In the genomic region with DNA sequence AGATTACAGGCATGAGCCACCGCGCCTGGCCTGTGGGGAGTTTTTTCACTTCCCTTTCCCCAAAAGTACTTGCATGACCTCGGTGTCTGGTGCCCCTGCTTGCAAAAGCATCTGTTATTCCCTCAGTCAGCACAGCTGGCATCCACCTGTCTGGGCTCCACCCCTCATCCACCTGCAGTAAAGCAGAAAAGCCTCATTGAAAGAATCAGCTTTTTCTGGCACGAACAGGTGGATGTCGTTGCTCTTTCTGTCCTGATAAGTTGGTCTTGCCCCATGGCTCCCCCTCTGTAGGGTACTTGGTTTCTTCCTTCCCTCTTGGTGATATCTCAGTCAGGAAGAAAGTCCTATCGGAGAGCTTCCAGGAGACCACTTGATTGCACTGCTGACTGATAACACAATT, we compare ENCODE assay signal across 1 cellular context.
TF ChIP-seq lines count a peak whose summit lies in the region.

No MANE protein-coding gene starts in this region.

TF ChIP-seq in K562, 482 proteins besides CTCF, POLR2A, EP300 and RAD21:
- TF ChIP-seq, protein P1, sequence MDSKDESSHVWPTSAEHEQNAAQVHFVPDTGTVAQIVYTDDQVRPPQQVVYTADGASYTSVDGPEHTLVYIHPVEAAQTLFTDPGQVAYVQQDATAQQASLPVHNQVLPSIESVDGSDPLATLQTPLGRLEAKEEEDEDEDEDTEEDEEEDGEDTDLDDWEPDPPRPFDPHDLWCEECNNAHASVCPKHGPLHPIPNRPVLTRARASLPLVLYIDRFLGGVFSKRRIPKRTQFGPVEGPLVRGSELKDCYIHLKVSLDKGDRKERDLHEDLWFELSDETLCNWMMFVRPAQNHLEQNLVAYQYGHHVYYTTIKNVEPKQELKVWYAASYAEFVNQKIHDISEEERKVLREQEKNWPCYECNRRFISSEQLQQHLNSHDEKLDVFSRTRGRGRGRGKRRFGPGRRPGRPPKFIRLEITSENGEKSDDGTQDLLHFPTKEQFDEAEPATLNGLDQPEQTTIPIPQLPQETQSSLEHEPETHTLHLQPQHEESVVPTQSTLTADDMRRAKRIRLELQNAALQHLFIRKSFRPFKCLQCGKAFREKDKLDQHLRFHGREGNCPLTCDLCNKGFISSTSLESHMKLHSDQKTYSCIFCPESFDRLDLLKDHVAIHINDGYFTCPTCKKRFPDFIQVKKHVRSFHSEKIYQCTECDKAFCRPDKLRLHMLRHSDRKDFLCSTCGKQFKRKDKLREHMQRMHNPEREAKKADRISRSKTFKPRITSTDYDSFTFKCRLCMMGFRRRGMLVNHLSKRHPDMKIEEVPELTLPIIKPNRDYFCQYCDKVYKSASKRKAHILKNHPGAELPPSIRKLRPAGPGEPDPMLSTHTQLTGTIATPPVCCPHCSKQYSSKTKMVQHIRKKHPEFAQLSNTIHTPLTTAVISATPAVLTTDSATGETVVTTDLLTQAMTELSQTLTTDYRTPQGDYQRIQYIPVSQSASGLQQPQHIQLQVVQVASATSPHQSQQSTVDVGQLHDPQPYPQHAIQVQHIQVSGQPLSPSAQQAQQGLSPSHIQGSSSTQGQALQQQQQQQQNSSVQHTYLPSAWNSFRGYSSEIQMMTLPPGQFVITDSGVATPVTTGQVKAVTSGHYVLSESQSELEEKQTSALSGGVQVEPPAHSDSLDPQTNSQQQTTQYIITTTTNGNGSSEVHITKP (IDR thresholded peaks at IDR 0.05; ENCODE audit: partially characterized antibody) = peak; percentile 97
- TF ChIP-seq NONO (IDR thresholded peaks at IDR 0.05; ENCODE audit: low read depth in 2 of 2, low read length in 1 of 2) = peak in 1 of 2 experiments; percentile 61; a peak in 1 of 4 replicates
- TF ChIP-seq RBBP5 (IDR thresholded peaks at IDR 0.05; ENCODE audit: borderline replicate concordance, insufficient read depth, low read length, poor library complexity, severe bottlenecking) = no peak
- TF ChIP-seq, protein P2, sequence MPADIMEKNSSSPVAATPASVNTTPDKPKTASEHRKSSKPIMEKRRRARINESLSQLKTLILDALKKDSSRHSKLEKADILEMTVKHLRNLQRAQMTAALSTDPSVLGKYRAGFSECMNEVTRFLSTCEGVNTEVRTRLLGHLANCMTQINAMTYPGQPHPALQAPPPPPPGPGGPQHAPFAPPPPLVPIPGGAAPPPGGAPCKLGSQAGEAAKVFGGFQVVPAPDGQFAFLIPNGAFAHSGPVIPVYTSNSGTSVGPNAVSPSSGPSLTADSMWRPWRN (IDR thresholded peaks at IDR 0.05; ENCODE audit: low read depth) = no peak
- TF ChIP-seq, protein P3, sequence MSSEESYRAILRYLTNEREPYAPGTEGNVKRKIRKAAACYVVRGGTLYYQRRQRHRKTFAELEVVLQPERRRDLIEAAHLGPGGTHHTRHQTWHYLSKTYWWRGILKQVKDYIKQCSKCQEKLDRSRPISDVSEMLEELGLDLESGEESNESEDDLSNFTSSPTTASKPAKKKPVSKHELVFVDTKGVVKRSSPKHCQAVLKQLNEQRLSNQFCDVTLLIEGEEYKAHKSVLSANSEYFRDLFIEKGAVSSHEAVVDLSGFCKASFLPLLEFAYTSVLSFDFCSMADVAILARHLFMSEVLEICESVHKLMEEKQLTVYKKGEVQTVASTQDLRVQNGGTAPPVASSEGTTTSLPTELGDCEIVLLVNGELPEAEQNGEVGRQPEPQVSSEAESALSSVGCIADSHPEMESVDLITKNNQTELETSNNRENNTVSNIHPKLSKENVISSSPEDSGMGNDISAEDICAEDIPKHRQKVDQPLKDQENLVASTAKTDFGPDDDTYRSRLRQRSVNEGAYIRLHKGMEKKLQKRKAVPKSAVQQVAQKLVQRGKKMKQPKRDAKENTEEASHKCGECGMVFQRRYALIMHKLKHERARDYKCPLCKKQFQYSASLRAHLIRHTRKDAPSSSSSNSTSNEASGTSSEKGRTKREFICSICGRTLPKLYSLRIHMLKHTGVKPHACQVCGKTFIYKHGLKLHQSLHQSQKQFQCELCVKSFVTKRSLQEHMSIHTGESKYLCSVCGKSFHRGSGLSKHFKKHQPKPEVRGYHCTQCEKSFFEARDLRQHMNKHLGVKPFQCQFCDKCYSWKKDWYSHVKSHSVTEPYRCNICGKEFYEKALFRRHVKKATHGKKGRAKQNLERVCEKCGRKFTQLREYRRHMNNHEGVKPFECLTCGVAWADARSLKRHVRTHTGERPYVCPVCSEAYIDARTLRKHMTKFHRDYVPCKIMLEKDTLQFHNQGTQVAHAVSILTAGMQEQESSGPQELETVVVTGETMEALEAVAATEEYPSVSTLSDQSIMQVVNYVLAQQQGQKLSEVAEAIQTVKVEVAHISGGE (CRISPR knock-in tag; IDR thresholded peaks at IDR 0.05) = no peak
- TF ChIP-seq NFYB (IDR thresholded peaks at IDR 0.05; ENCODE audit: extremely low read depth, insufficient read length) = no peak
- no peak for TF ChIP-seq HMG20B (CRISPR knock-in tag; IDR thresholded peaks at IDR 0.05)
- TF ChIP-seq, protein P4, sequence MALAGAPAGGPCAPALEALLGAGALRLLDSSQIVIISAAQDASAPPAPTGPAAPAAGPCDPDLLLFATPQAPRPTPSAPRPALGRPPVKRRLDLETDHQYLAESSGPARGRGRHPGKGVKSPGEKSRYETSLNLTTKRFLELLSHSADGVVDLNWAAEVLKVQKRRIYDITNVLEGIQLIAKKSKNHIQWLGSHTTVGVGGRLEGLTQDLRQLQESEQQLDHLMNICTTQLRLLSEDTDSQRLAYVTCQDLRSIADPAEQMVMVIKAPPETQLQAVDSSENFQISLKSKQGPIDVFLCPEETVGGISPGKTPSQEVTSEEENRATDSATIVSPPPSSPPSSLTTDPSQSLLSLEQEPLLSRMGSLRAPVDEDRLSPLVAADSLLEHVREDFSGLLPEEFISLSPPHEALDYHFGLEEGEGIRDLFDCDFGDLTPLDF (CRISPR knock-in tag; IDR thresholded peaks at IDR 0.05) = no peak
- peak; percentile 95 for TF ChIP-seq ATF7 (IDR thresholded peaks at IDR 0.05)
- TF ChIP-seq HSF4 (CRISPR knock-in tag; IDR thresholded peaks at IDR 0.05; ENCODE audit: borderline replicate concordance) = no peak
- TF ChIP-seq MEF2D (tag; conservative IDR thresholded peaks at IDR 0.05; ENCODE audit: low read depth) = no peak
- no peak for TF ChIP-seq TEAD2 (tag; IDR thresholded peaks at IDR 0.05)
- TF ChIP-seq HDAC6 (IDR thresholded peaks at IDR 0.05; ENCODE audit: low read depth, low read length) = no peak
- no peak for TF ChIP-seq ZNF75A (CRISPR knock-in tag; IDR thresholded peaks at IDR 0.05)
- TF ChIP-seq TCF7L2 (IDR thresholded peaks at IDR 0.05; ENCODE audit: low read depth, low read length) = peak; percentile 76; the same call in 1 of the 2 replicates
- TF ChIP-seq ZNF551 (CRISPR knock-in tag; IDR thresholded peaks at IDR 0.05) = no peak
- peak; percentile 41; the same call in 1 of the 2 replicates for TF ChIP-seq JUND (IDR thresholded peaks at IDR 0.05; ENCODE audit: borderline replicate concordance, low read depth, low read length)
- no peak for TF ChIP-seq JUND (tag; IDR thresholded peaks at IDR 0.05; ENCODE audit: borderline replicate concordance, low read depth, low read length)
- TF ChIP-seq MYBL2 (IDR thresholded peaks at IDR 0.05; ENCODE audit: low read depth) = no peak
- no peak for TF ChIP-seq MYBL2 (CRISPR knock-in tag; IDR thresholded peaks at IDR 0.05; ENCODE audit: borderline replicate concordance)
- no peak for TF ChIP-seq CAMTA2 (CRISPR knock-in tag; conservative IDR thresholded peaks at IDR 0.05)
- TF ChIP-seq SAP30 (IDR thresholded peaks at IDR 0.05; ENCODE audit: borderline replicate concordance, insufficient read depth, low read depth, low read length, poor library complexity, severe bottlenecking) = no peak
- peak in 1 of 2 experiments; percentile 83; a peak in 2 of 4 replicates for TF ChIP-seq FOXK2 (conservative IDR thresholded peaks at IDR 0.05 in 1 of 2, IDR thresholded peaks at IDR 0.05 in 1 of 2; ENCODE audit: low read depth in 2 of 2)
- TF ChIP-seq BRCA1 (IDR thresholded peaks at IDR 0.05) = no peak
- no peak for TF ChIP-seq BRCA1 (CRISPR knock-in tag; IDR thresholded peaks at IDR 0.05)
- TF ChIP-seq, protein P5, sequence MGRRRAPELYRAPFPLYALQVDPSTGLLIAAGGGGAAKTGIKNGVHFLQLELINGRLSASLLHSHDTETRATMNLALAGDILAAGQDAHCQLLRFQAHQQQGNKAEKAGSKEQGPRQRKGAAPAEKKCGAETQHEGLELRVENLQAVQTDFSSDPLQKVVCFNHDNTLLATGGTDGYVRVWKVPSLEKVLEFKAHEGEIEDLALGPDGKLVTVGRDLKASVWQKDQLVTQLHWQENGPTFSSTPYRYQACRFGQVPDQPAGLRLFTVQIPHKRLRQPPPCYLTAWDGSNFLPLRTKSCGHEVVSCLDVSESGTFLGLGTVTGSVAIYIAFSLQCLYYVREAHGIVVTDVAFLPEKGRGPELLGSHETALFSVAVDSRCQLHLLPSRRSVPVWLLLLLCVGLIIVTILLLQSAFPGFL (CRISPR knock-in tag; IDR thresholded peaks at IDR 0.05) = no peak
